8 cellular contexts compared by ENCODE assay signal in the genomic region with DNA sequence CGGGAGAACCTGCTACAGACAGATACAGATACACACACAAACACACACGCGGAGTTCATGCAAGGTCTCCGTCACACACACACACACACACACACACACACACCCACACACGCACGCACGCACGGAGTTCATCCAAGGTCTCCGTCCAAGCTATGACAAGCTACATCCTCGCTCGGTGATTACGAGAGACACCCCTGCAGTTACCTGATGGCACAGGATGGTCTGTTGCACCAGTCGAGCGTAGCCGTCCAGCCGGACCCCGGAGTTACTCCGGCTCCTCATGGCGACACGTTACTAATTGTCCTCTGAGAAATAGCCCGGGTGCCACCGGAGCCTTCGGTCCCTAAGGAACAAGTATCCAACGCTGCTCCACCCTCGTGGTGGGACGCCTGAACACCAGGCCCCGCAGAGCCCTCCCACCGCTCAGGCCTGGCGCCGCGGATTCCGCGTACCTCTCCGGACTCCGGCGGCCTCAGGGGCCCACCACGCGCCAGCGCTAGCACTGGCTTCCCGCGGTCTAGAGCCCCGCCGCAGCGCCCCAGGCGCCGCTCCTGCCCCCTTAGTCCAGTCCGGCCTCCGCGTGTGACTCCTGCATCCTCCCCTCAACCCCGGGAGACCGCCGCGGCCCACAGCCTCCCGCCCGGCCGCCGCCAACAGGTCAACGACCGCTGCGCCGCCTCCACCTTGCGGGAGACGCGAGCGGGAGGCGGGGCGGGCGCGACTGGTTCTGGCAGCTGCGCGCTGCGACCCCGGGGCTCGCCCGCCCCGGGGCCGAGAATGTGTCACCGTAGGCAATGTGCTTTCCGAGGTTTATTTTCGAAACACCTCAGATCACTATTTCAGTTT. TPM values are rescaled to one million over a fixed set of nuclear protein-coding genes. Genes with fewer than 3 reads are reported as not detected.
DNase-seq lines count a peak whose midpoint lies in the region; ATAC-seq and TF ChIP-seq lines count a peak whose summit lies in the region.
"Not testable (repeated sequence)": the region's sequence is repeated elsewhere in the genome, so short reads cannot be mapped to it uniquely, and the experiment has no call there.

A gene (minus strand): TSS at position 708 of the 846 bp plus-strand sequence. CDS start 426 bp downstream, at position 282.

- H3K27me3 Mint-ChIP-seq in osteocyte (ENCODE audit: unreplicated experiment) = not testable (repeated sequence)

- H3K36me3 Mint-ChIP-seq in osteocyte (ENCODE audit: unreplicated experiment) = not testable (repeated sequence)

- ATAC-seq in HG02884 (IDR thresholded peaks at IDR 0.05; ENCODE audit: unreplicated experiment) = peak; percentile 64

- H3K27me3 ChIP-seq in stomach smooth muscle (ENCODE audit: control insufficient read depth in 1 of 2, insufficient read depth in 2 of 2, low read length in 2 of 2) = not testable (repeated sequence)

- H3K9ac ChIP-seq in stomach smooth muscle (ENCODE audit: low read length in 2 of 2) = peak within 1 kb of the TSS; percentile 60 to 71

- H3K27ac ChIP-seq in stomach smooth muscle (ENCODE audit: low read length) = peak within 1 kb of the TSS; percentile 75

- DNase-seq in EH (ENCODE audit: low read depth) = peak; percentile 0
- peak; percentile 46 to 60 for DNase-seq in NCI-H524 (lab: John Stamatoyannopoulos, UW)
- peak; percentile 8 for DNase-seq in activated CD4-positive, alpha-beta T cell treated with anti-CD3 and anti-CD28 coated beads, Interleukin-2, amount 50 U/mL, for 1 hour
- DNase-seq in cardiac fibroblast (ENCODE audit: low read depth in 2 of 2) = peak; percentile 35 to 60
- DNase-seq in hypothalamus (lab: John Stamatoyannopoulos, UW) = peak in 29 of 51 donors; percentile 0 to 33 (median 10)
- not testable (repeated sequence) for DNase-seq in osteocyte (ENCODE audit: extremely low spot score, unreplicated experiment)

- not testable (repeated sequence) for TF ChIP-seq CTCF in cardiac fibroblast (IDR thresholded peaks at IDR 0.05; ENCODE audit: low read depth, low read length); osteocyte (IDR thresholded peaks at IDR 0.05)

- peaks cover 11% of the 10 kb centered on the region for H3K4me1 Mint-ChIP-seq in osteocyte (ENCODE audit: unreplicated experiment)

- peak within 1 kb of the TSS; percentile 73 for H3K4me3 Mint-ChIP-seq in osteocyte (ENCODE audit: unreplicated experiment)

- not testable (repeated sequence) for H3K4me1 ChIP-seq in stomach smooth muscle (ENCODE audit: control insufficient read depth, insufficient read depth, low read length)

- peak within 1 kb of the TSS; percentile 37 to 48 for H3K4me3 ChIP-seq in cardiac fibroblast (replicated peaks in 1 of 2; ENCODE audit: low read depth in 2 of 2, low read length in 2 of 2)
- H3K4me3 ChIP-seq in stomach smooth muscle (ENCODE audit: low read length in 2 of 2) = peak within 1 kb of the TSS; percentile 67 to 78

- H3K9me3 Mint-ChIP-seq in osteocyte (ENCODE audit: unreplicated experiment) = peaks cover 12% of the 10 kb centered on the region

- not testable (repeated sequence) for H3K9me3 ChIP-seq in stomach smooth muscle (ENCODE audit: control insufficient read depth in 2 of 2, low read length in 2 of 2)

- not testable (repeated sequence) for H3K36me3 ChIP-seq in stomach smooth muscle (ENCODE audit: control insufficient read depth in 2 of 2, insufficient read depth in 2 of 2, low read length in 2 of 2)

- H3K27ac Mint-ChIP-seq in osteocyte (ENCODE audit: unreplicated experiment) = peak within 1 kb of the TSS; percentile 64

RNA-seq across cellular contexts. Expression of the gene that starts here (rescaled TPM):
- total RNA-seq in osteocyte = 1.9 and 2.6 TPM in 2 replicates
